In the genomic region with DNA sequence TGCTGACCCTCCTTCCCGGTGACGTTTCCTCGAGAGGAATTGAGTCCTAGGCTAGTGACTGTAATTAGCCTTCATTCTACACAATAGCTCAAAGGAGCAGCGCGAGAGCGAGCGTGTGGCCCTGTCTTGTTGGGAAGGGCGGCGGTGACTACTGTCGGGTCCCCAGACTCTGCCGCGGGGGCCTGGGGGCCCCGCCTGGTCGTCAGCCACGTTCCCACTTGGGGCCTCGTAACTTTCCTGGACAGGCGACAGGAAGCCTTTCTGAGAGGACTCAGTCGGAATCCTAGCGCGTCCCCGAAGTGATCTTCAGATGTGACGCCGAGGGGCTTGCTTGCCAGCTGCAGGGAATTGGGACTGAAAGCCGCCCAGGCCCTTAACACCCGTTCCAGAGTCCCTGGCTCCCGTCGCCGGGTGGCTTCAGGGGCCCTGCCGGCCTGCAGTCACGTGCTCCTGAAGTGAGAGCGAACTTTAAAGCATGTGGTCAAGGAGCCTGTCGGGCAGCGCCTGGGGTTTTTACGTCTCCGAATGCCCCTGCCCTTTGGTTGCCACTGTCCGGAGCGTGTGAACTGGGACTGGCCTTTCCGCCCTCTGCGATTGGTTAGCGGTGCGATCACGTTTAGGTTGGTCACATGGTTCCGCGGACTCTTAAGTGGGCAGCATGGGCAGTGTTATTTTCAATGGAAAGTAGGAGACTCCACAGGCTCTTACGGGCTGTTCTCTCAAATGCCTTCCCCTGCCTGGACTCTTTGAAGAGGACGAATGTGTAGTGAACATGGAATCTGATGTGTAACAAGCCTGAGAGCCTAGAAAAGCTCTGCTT, we compare ENCODE assay signal across 1 cellular context.
TF ChIP-seq lines count a peak whose summit lies in the region.

No MANE protein-coding gene starts in this region.

TF ChIP-seq in HepG2, 621 proteins besides CTCF, POLR2A, EP300 and RAD21 (continued from another document and continues in another):
- TF ChIP-seq CENPBD1 (CRISPR knock-in tag; IDR thresholded peaks at IDR 0.05; ENCODE audit: borderline replicate concordance, low read depth) (no peak), HOXD1 (CRISPR knock-in tag; IDR thresholded peaks at IDR 0.05) (no peak), FOSL2 (CRISPR knock-in tag; IDR thresholded peaks at IDR 0.05) (no peak), SMC3 (IDR thresholded peaks at IDR 0.05; ENCODE audit: low read length) (no peak), ZNF121 (CRISPR knock-in tag; IDR thresholded peaks at IDR 0.05) (no peak), ZNF713 (CRISPR knock-in tag; IDR thresholded peaks at IDR 0.05) (no peak), SALL2 (CRISPR knock-in tag; IDR thresholded peaks at IDR 0.05) (no peak), PRMT3 (CRISPR knock-in tag; IDR thresholded peaks at IDR 0.05; ENCODE audit: borderline replicate concordance, low read depth) (no peak), THAP7 (CRISPR knock-in tag; IDR thresholded peaks at IDR 0.05) (no peak), DR1 (CRISPR knock-in tag; IDR thresholded peaks at IDR 0.05) (no peak), NR2F1 (CRISPR knock-in tag; IDR thresholded peaks at IDR 0.05) (no peak), NKX3-1 (CRISPR knock-in tag; IDR thresholded peaks at IDR 0.05) (no peak), ZC3H13 (CRISPR knock-in tag; IDR thresholded peaks at IDR 0.05) (no peak), NR2F6 (IDR thresholded peaks at IDR 0.05) (no peak), NR2F6 (CRISPR knock-in tag; IDR thresholded peaks at IDR 0.05) (no peak), NRL (CRISPR knock-in tag; IDR thresholded peaks at IDR 0.05; ENCODE audit: borderline replicate concordance) (peak; percentile 76), ZNF552 (CRISPR knock-in tag; IDR thresholded peaks at IDR 0.05; ENCODE audit: borderline replicate concordance) (no peak), ZNF709 (CRISPR knock-in tag; IDR thresholded peaks at IDR 0.05) (no peak), ZFP90 (CRISPR knock-in tag; IDR thresholded peaks at IDR 0.05; ENCODE audit: borderline replicate concordance) (no peak), POLR2AphosphoS5 (IDR thresholded peaks at IDR 0.05; ENCODE audit: low read depth, low read length) (no peak), ZNF530 (CRISPR knock-in tag; IDR thresholded peaks at IDR 0.05; ENCODE audit: low read depth) (no peak), HNF4A (CRISPR knock-in tag; IDR thresholded peaks at IDR 0.05) (no peak), ZNF280D (CRISPR knock-in tag; IDR thresholded peaks at IDR 0.05) (0 out of 2 replicates have a peak, but pooled peaks have one; percentile 39), ZMYM4 (CRISPR knock-in tag; IDR thresholded peaks at IDR 0.05) (peak; percentile 50; the same call in 1 of the 2 replicates), BRD4 (CRISPR knock-in tag; IDR thresholded peaks at IDR 0.05) (no peak), ZNF44 (CRISPR knock-in tag; IDR thresholded peaks at IDR 0.05) (no peak), FOXO1 (CRISPR knock-in tag; IDR thresholded peaks at IDR 0.05) (no peak), ZNF790 (CRISPR knock-in tag; IDR thresholded peaks at IDR 0.05; ENCODE audit: borderline replicate concordance) (no peak), ZNF501 (CRISPR knock-in tag; IDR thresholded peaks at IDR 0.05) (0 out of 2 replicates have a peak, but pooled peaks have one; percentile 12), CBFB (CRISPR knock-in tag; IDR thresholded peaks at IDR 0.05) (no peak), POGK (CRISPR knock-in tag; conservative IDR thresholded peaks at IDR 0.05) (no peak)
- TF ChIP-seq, protein P1, sequence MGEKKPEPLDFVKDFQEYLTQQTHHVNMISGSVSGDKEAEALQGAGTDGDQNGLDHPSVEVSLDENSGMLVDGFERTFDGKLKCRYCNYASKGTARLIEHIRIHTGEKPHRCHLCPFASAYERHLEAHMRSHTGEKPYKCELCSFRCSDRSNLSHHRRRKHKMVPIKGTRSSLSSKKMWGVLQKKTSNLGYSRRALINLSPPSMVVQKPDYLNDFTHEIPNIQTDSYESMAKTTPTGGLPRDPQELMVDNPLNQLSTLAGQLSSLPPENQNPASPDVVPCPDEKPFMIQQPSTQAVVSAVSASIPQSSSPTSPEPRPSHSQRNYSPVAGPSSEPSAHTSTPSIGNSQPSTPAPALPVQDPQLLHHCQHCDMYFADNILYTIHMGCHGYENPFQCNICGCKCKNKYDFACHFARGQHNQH (CRISPR knock-in tag; IDR thresholded peaks at IDR 0.05) = no peak
- TF ChIP-seq, protein P2, sequence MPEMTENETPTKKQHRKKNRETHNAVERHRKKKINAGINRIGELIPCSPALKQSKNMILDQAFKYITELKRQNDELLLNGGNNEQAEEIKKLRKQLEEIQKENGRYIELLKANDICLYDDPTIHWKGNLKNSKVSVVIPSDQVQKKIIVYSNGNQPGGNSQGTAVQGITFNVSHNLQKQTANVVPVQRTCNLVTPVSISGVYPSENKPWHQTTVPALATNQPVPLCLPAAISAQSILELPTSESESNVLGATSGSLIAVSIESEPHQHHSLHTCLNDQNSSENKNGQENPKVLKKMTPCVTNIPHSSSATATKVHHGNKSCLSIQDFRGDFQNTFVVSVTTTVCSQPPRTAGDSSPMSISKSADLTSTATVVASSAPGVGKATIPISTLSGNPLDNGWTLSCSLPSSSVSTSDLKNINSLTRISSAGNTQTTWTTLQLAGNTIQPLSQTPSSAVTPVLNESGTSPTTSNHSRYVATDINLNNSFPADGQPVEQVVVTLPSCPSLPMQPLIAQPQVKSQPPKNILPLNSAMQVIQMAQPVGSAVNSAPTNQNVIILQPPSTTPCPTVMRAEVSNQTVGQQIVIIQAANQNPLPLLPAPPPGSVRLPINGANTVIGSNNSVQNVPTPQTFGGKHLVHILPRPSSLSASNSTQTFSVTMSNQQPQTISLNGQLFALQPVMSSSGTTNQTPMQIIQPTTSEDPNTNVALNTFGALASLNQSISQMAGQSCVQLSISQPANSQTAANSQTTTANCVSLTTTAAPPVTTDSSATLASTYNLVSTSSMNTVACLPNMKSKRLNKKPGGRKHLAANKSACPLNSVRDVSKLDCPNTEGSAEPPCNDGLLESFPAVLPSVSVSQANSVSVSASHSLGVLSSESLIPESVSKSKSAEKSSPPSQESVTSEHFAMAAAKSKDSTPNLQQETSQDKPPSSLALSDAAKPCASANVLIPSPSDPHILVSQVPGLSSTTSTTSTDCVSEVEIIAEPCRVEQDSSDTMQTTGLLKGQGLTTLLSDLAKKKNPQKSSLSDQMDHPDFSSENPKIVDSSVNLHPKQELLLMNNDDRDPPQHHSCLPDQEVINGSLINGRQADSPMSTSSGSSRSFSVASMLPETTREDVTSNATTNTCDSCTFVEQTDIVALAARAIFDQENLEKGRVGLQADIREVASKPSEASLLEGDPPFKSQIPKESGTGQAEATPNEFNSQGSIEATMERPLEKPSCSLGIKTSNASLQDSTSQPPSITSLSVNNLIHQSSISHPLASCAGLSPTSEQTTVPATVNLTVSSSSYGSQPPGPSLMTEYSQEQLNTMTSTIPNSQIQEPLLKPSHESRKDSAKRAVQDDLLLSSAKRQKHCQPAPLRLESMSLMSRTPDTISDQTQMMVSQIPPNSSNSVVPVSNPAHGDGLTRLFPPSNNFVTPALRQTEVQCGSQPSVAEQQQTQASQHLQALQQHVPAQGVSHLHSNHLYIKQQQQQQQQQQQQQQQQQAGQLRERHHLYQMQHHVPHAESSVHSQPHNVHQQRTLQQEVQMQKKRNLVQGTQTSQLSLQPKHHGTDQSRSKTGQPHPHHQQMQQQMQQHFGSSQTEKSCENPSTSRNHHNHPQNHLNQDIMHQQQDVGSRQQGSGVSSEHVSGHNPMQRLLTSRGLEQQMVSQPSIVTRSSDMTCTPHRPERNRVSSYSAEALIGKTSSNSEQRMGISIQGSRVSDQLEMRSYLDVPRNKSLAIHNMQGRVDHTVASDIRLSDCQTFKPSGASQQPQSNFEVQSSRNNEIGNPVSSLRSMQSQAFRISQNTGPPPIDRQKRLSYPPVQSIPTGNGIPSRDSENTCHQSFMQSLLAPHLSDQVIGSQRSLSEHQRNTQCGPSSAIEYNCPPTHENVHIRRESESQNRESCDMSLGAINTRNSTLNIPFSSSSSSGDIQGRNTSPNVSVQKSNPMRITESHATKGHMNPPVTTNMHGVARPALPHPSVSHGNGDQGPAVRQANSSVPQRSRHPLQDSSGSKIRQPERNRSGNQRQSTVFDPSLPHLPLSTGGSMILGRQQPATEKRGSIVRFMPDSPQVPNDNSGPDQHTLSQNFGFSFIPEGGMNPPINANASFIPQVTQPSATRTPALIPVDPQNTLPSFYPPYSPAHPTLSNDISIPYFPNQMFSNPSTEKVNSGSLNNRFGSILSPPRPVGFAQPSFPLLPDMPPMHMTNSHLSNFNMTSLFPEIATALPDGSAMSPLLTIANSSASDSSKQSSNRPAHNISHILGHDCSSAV (CRISPR knock-in tag; IDR thresholded peaks at IDR 0.05; ENCODE audit: borderline replicate concordance) = no peak
- TF ChIP-seq, protein P3, sequence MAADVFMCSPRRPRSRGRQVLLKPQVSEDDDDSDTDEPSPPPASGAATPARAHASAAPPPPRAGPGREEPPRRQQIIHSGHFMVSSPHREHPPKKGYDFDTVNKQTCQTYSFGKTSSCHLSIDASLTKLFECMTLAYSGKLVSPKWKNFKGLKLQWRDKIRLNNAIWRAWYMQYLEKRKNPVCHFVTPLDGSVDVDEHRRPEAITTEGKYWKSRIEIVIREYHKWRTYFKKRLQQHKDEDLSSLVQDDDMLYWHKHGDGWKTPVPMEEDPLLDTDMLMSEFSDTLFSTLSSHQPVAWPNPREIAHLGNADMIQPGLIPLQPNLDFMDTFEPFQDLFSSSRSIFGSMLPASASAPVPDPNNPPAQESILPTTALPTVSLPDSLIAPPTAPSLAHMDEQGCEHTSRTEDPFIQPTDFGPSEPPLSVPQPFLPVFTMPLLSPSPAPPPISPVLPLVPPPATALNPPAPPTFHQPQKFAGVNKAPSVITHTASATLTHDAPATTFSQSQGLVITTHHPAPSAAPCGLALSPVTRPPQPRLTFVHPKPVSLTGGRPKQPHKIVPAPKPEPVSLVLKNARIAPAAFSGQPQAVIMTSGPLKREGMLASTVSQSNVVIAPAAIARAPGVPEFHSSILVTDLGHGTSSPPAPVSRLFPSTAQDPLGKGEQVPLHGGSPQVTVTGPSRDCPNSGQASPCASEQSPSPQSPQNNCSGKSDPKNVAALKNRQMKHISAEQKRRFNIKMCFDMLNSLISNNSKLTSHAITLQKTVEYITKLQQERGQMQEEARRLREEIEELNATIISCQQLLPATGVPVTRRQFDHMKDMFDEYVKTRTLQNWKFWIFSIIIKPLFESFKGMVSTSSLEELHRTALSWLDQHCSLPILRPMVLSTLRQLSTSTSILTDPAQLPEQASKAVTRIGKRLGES (CRISPR knock-in tag; IDR thresholded peaks at IDR 0.05; ENCODE audit: borderline replicate concordance) = no peak
- TF ChIP-seq, protein P4, sequence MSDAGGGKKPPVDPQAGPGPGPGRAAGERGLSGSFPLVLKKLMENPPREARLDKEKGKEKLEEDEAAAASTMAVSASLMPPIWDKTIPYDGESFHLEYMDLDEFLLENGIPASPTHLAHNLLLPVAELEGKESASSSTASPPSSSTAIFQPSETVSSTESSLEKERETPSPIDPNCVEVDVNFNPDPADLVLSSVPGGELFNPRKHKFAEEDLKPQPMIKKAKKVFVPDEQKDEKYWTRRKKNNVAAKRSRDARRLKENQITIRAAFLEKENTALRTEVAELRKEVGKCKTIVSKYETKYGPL (CRISPR knock-in tag; IDR thresholded peaks at IDR 0.05) = no peak
- TF ChIP-seq, protein P5, sequence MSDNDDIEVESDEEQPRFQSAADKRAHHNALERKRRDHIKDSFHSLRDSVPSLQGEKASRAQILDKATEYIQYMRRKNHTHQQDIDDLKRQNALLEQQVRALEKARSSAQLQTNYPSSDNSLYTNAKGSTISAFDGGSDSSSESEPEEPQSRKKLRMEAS (IDR thresholded peaks at IDR 0.05) = peak; percentile 77
